14 cellular contexts compared by ENCODE assay signal in genomic region chr5:152106571-152106970, GRCh38.
DNase-seq lines count a peak whose midpoint lies in the region; ATAC-seq and TF ChIP-seq lines count a peak whose summit lies in the region.
"Had no signal": no experiment of that assay in that cellular context is flagged by ENCODE, and none has a peak within 500 bp of the region (broad histone marks: within the 10 kb centered on the region; RNA-seq: fewer than 3 reads in every experiment).

No MANE protein-coding gene starts in this region.

- no peak overlapping the region for H4K91ac ChIP-seq in neuronal stem cell (ENCODE audit: low read depth, low read length, poor library complexity)

- ATAC-seq in GM23338 (peak; percentile 61), WTC11 (peak; percentile 51)

- H3K27me3 ChIP-seq in GM23338 (ENCODE audit: insufficient read depth) (no peaks in the 10 kb centered on the region), neuronal stem cell (ENCODE audit: control insufficient read depth in 3 of 3, insufficient read depth in 3 of 3, low read depth in 1 of 3, low read length in 3 of 3) (no peaks in the 10 kb centered on the region)

- TF ChIP-seq CTCF in GM23338 (conservative IDR thresholded peaks at IDR 0.05; ENCODE audit: low read depth in 2 of 2), result no peak
- TF ChIP-seq CTCF in WTC11 (IDR thresholded peaks at IDR 0.05), result no peak

- no peak overlapping the region for H2BK12ac ChIP-seq in neuronal stem cell (ENCODE audit: low read length)

- no peak overlapping the region for H3K9ac ChIP-seq in neuronal stem cell (ENCODE audit: low read depth, low read length, poor library complexity)

- H3K36me3 ChIP-seq in GM23338 (ENCODE audit: insufficient read depth) (no peaks in the 10 kb centered on the region), neuronal stem cell (replicated peaks in 1 of 2; ENCODE audit: control insufficient read depth in 2 of 2, insufficient read depth in 2 of 2, low read length in 2 of 2) (no peaks in the 10 kb centered on the region)
- H3K36me3 ChIP-seq: HAP-1 had no signal

- H3K9me2 ChIP-seq in GM23338 (ENCODE audit: insufficient read depth), result peaks cover 8% of the 10 kb centered on the region

- POLR2A ChIA-PET in WTC11 (lab: Charles Lee), result interaction anchor here (0.5 to 0.8 kb wide), 2 partner anchors 343 to 469 kb away, joined by 5 to 6 read pairs; no protein-coding TSS in a partner anchor

- H2AFZ ChIP-seq in GM23338 (no peak overlapping the region), neuronal stem cell (ENCODE audit: low read length) (no peak overlapping the region)

- DNase-seq in GM23338 (ENCODE audit: low spot score) (no peak), WTC11 (ENCODE audit: low spot score) (no peak), neuronal stem cell (ENCODE audit: low spot score) (no peak), cerebellar nuclear complex (lab: John Stamatoyannopoulos, UW) (no peak), HuH-7 (ENCODE audit: low spot score) (no peak), NCI-H69 (lab: John Stamatoyannopoulos, UW) (no peak)
- DNase-seq: Calu3; CD4-positive, alpha-beta memory T cell; COR-L47; DMS53; GF-D8; GOT3; HFFc6 had no signal

- no peak overlapping the region for H3K14ac ChIP-seq in neuronal stem cell (ENCODE audit: low read length)

- H3K79me1 ChIP-seq in neuronal stem cell (ENCODE audit: low read depth, low read length), result no peaks in the 10 kb centered on the region

- no peaks in the 10 kb centered on the region for H3K79me2 ChIP-seq in GM23338 (replicated peaks; ENCODE audit: insufficient read depth)

- no peaks in the 10 kb centered on the region for H4K20me1 ChIP-seq in GM23338 (replicated peaks; ENCODE audit: insufficient read depth)

- H3K4me3 Mint-ChIP-seq in GM23338, result no peak overlapping the region
- H3K4me3 Mint-ChIP-seq in WTC11, result no peak overlapping the region
- H3K4me3 Mint-ChIP-seq: CD4-positive, alpha-beta memory T cell; HFFc6 had no signal

- no peak overlapping the region for H3K4me3 ChIP-seq in GM23338
- no peak overlapping the region for H3K4me3 ChIP-seq in neuronal stem cell (ENCODE audit: low read length in 2 of 2)
- H3K4me3 ChIP-seq: HAP-1 had no signal

- no peak overlapping the region for H2AK5ac ChIP-seq in neuronal stem cell (ENCODE audit: low read depth, low read length)

- H2BK5ac ChIP-seq in neuronal stem cell (ENCODE audit: low read length), result no peak overlapping the region

- no peak overlapping the region for H4K8ac ChIP-seq in neuronal stem cell (ENCODE audit: low read depth, low read length)

- H3K27me3 Mint-ChIP-seq in GM23338 (ENCODE audit: insufficient read depth, low read depth, poor library complexity) (peaks cover 2% of the 10 kb centered on the region), WTC11 (ENCODE audit: low read depth) (no peaks in the 10 kb centered on the region)
- H3K27me3 Mint-ChIP-seq: CD4-positive, alpha-beta memory T cell had no signal

- no peaks in the 10 kb centered on the region for H3K9me3 ChIP-seq in neuronal stem cell (replicated peaks in 1 of 2; ENCODE audit: control insufficient read depth in 2 of 2, insufficient read depth in 1 of 2, low read depth in 1 of 2, low read length in 2 of 2)
- H3K9me3 ChIP-seq: HAP-1 had no signal

- H3K4ac ChIP-seq in neuronal stem cell (ENCODE audit: low read length), result no peak overlapping the region

- H3K4me1 Mint-ChIP-seq in GM23338 (peaks cover 16% of the 10 kb centered on the region; the same call in 2 of the 3 replicates), WTC11 (peaks cover 5% of the 10 kb centered on the region)
- H3K4me1 Mint-ChIP-seq: CD4-positive, alpha-beta memory T cell had no signal

- H2BK15ac ChIP-seq in neuronal stem cell (ENCODE audit: low read length), result no peak overlapping the region

- H3K27ac ChIP-seq in GM23338 (ENCODE audit: low read depth) (no peak overlapping the region), neuronal stem cell (replicated peaks; ENCODE audit: low read length) (no peak overlapping the region)

- no CpG with 5 or more reads among the region's 2 CpGs for WGBS in neuronal stem cell (ENCODE audit: extremely low coverage in 2 of 2, insufficient read length in 2 of 2, insufficient replicate concordance in 1 of 2), 2 donors

- H3K9me3 Mint-ChIP-seq in GM23338 (no peaks in the 10 kb centered on the region), WTC11 (peaks cover 9% of the 10 kb centered on the region)

- H3K18ac ChIP-seq in neuronal stem cell (ENCODE audit: low read length), result peak overlapping the region; percentile 23

- no peak overlapping the region for H2BK120ac ChIP-seq in neuronal stem cell (ENCODE audit: low read depth, low read length)

- H3K27ac Mint-ChIP-seq in GM23338 (no peak overlapping the region), WTC11 (no peak overlapping the region)
- H3K27ac Mint-ChIP-seq: CD4-positive, alpha-beta memory T cell; HFFc6 had no signal

- no peaks in the 10 kb centered on the region for H3F3A ChIP-seq in GM23338 (replicated peaks; ENCODE audit: low read depth)

- H3K36me3 Mint-ChIP-seq in GM23338 (ENCODE audit: low read depth), result no peaks in the 10 kb centered on the region
- H3K36me3 Mint-ChIP-seq in WTC11, result no peaks in the 10 kb centered on the region
- H3K36me3 Mint-ChIP-seq: CD4-positive, alpha-beta memory T cell had no signal

- H3K4me2 ChIP-seq in GM23338 (no peak overlapping the region), neuronal stem cell (ENCODE audit: insufficient read depth, low read length, poor library complexity, severe bottlenecking) (no peak overlapping the region)

- CTCF ChIA-PET in WTC11 (lab: Charles Lee), result no interaction called here

- no peak overlapping the region for H3K23ac ChIP-seq in neuronal stem cell (ENCODE audit: low read depth, low read length, poor library complexity)

- H3K4me1 ChIP-seq in GM23338 (ENCODE audit: insufficient read depth), result no peaks in the 10 kb centered on the region
- peaks cover 3 to 8% of the 10 kb centered on the region in 2 donors for H3K4me1 ChIP-seq in neuronal stem cell (ENCODE audit: control insufficient read depth in 2 of 2, insufficient read depth in 1 of 2, low read depth in 1 of 2, low read length in 2 of 2)
- H3K4me1 ChIP-seq: HAP-1 had no signal

TF ChIP-seq in GM23338, 12 proteins besides CTCF, POLR2A, EP300 and RAD21:
- TF ChIP-seq ZNF331 (CRISPR knock-in tag; IDR thresholded peaks at IDR 0.05; ENCODE audit: low read depth), result no peak
- TF ChIP-seq, protein P1, sequence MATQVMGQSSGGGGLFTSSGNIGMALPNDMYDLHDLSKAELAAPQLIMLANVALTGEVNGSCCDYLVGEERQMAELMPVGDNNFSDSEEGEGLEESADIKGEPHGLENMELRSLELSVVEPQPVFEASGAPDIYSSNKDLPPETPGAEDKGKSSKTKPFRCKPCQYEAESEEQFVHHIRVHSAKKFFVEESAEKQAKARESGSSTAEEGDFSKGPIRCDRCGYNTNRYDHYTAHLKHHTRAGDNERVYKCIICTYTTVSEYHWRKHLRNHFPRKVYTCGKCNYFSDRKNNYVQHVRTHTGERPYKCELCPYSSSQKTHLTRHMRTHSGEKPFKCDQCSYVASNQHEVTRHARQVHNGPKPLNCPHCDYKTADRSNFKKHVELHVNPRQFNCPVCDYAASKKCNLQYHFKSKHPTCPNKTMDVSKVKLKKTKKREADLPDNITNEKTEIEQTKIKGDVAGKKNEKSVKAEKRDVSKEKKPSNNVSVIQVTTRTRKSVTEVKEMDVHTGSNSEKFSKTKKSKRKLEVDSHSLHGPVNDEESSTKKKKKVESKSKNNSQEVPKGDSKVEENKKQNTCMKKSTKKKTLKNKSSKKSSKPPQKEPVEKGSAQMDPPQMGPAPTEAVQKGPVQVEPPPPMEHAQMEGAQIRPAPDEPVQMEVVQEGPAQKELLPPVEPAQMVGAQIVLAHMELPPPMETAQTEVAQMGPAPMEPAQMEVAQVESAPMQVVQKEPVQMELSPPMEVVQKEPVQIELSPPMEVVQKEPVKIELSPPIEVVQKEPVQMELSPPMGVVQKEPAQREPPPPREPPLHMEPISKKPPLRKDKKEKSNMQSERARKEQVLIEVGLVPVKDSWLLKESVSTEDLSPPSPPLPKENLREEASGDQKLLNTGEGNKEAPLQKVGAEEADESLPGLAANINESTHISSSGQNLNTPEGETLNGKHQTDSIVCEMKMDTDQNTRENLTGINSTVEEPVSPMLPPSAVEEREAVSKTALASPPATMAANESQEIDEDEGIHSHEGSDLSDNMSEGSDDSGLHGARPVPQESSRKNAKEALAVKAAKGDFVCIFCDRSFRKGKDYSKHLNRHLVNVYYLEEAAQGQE (IDR thresholded peaks at IDR 0.05; ENCODE audit: unreplicated experiment), result no peak

TF ChIP-seq in WTC11, 78 proteins besides CTCF, POLR2A, EP300 and RAD21:
- TF ChIP-seq ZBTB21 (CRISPR knock-in tag; IDR thresholded peaks at IDR 0.05; ENCODE audit: borderline replicate concordance), result no peak
- TF ChIP-seq OVOL2 (CRISPR knock-in tag; IDR thresholded peaks at IDR 0.05; ENCODE audit: borderline replicate concordance), result no peak
- TF ChIP-seq ZSCAN18 (CRISPR knock-in tag; IDR thresholded peaks at IDR 0.05), result no peak
- TF ChIP-seq, protein P2, sequence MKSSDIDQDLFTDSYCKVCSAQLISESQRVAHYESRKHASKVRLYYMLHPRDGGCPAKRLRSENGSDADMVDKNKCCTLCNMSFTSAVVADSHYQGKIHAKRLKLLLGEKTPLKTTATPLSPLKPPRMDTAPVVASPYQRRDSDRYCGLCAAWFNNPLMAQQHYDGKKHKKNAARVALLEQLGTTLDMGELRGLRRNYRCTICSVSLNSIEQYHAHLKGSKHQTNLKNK (CRISPR knock-in tag; IDR thresholded peaks at IDR 0.05), result no peak
- TF ChIP-seq, protein P3, sequence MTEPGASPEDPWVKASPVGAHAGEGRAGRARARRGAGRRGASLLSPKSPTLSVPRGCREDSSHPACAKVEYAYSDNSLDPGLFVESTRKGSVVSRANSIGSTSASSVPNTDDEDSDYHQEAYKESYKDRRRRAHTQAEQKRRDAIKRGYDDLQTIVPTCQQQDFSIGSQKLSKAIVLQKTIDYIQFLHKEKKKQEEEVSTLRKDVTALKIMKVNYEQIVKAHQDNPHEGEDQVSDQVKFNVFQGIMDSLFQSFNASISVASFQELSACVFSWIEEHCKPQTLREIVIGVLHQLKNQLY (CRISPR knock-in tag; IDR thresholded peaks at IDR 0.05), result no peak
